11 cellular contexts compared by ENCODE assay signal in genomic region chr15:64653757-64654156, GRCh38.
DNase-seq lines count a peak whose midpoint lies in the region; ATAC-seq and TF ChIP-seq lines count a peak whose summit lies in the region.
"Had no signal": no experiment of that assay in that cellular context is flagged by ENCODE, and none has a peak within 500 bp of the region (broad histone marks: within the 10 kb centered on the region; RNA-seq: fewer than 3 reads in every experiment).

No MANE protein-coding gene starts in this region.

- no peaks in the 10 kb centered on the region for H3K9me2 ChIP-seq in PC-3 (replicated peaks; ENCODE audit: low read length)

- TF ChIP-seq CTCF in left ventricle myocardium inferior (IDR thresholded peaks at IDR 0.05; ENCODE audit: borderline replicate concordance) (peak; percentile 50), right atrium auricular region (IDR thresholded peaks at IDR 0.05) (peak in 1 of 2 donors; percentile 61), PC-3 (conservative IDR thresholded peaks at IDR 0.05; ENCODE audit: low read depth, low read length) (peak; percentile 30), upper lobe of right lung (IDR thresholded peaks at IDR 0.05) (peak; percentile 42)

- POLR2A ChIA-PET in PC-3 (lab: Charles Lee; ENCODE audit: unreplicated experiment), result no interaction called here

- H3K4me1 ChIP-seq in left ventricle myocardium inferior (peaks cover 9% of the 10 kb centered on the region), right atrium auricular region (no peaks in the 10 kb centered on the region), PC-3 (ENCODE audit: insufficient read depth, low read length) (no peaks in the 10 kb centered on the region; the same call in 1 of the 2 replicates), upper lobe of right lung (peaks cover 27% of the 10 kb centered on the region), SJCRH30 (no peaks in the 10 kb centered on the region)

- H3K9ac ChIP-seq in PC-3 (ENCODE audit: low read length), result no peak overlapping the region

- ATAC-seq in PC-3, result no peak
- ATAC-seq in upper lobe of right lung, result no peak

- H3K79me2 ChIP-seq in PC-3 (ENCODE audit: low read length), result no peaks in the 10 kb centered on the region

- BruUV-seq in PC-3 (replicated peaks; lab: Mats Ljungman, UMichigan), result no TSS peak

- H4K20me1 ChIP-seq in PC-3 (ENCODE audit: low read length), result no peaks in the 10 kb centered on the region

- intact Hi-C loops in left ventricle myocardium inferior (cut with micrococcal nuclease), result no loop called here
- intact Hi-C loops in PC-3 (cut with micrococcal nuclease), result loop anchor here (10.0 kb wide), 1 partner anchor 229 kb away; no protein-coding TSS in a partner anchor
- intact Hi-C loops in upper lobe of right lung (cut with DNase I), result no loop called here

- no peak overlapping the region for H3K4me3 ChIP-seq in left ventricle myocardium inferior
- H3K4me3 ChIP-seq in right atrium auricular region, result no peak overlapping the region
- no peak overlapping the region for H3K4me3 ChIP-seq in PC-3 (ENCODE audit: low read length)
- H3K4me3 ChIP-seq in upper lobe of right lung, result no peak overlapping the region
- no peak overlapping the region for H3K4me3 ChIP-seq in SJCRH30

- H3K4me2 ChIP-seq in PC-3 (ENCODE audit: low read length), result no peak overlapping the region

- H3K36me3 ChIP-seq in left ventricle myocardium inferior (no peaks in the 10 kb centered on the region), right atrium auricular region (no peaks in the 10 kb centered on the region), PC-3 (ENCODE audit: low read depth, low read length) (no peaks in the 10 kb centered on the region), upper lobe of right lung (no peaks in the 10 kb centered on the region), SJCRH30 (no peaks in the 10 kb centered on the region)

- H2AFZ ChIP-seq in PC-3 (ENCODE audit: low read length), result no peak overlapping the region

- CTCF ChIA-PET in PC-3 (lab: Charles Lee), result interaction anchor here (0.6 kb wide), 1 partner anchor 149 kb away, joined by 3 read pairs; no protein-coding TSS in a partner anchor

- H3K27me3 ChIP-seq in left ventricle myocardium inferior (ENCODE audit: low read depth) (no peaks in the 10 kb centered on the region), right atrium auricular region (no peaks in the 10 kb centered on the region), PC-3 (ENCODE audit: low read length) (no peaks in the 10 kb centered on the region), upper lobe of right lung (no peaks in the 10 kb centered on the region), SJCRH30 (no peaks in the 10 kb centered on the region)

- DNase-seq in left ventricle myocardium inferior (no peak), right atrium auricular region (ENCODE audit: low spot score) (no peak), PC-3 (peak; percentile 16), fibroblast of the conjunctiva (ENCODE audit: low read depth) (peak; percentile 14), upper lobe of right lung (no peak), G401 (ENCODE audit: low spot score) (no peak), SJCRH30 (no peak), T-helper 1 cell (no peak)
- DNase-seq: activated naive CD8-positive, alpha-beta T cell treated with anti-CD3 and anti-CD28 coated beads, Interleukin-2, amount 10 ng/mL, durations not matched to agents 7 days and 5 days; EL; SIG-M5 had no signal

- no peaks in the 10 kb centered on the region for H3F3A ChIP-seq in PC-3 (ENCODE audit: low read length, unreplicated experiment)

- in situ Hi-C loops in G401 (cut with HindIII; ENCODE audit: low sequenced_read_pairs), result no loop called here

- no peak overlapping the region for H3K27ac ChIP-seq in left ventricle myocardium inferior (replicated peaks)
- no peak overlapping the region for H3K27ac ChIP-seq in right atrium auricular region
- H3K27ac ChIP-seq in PC-3 (ENCODE audit: low read length), result no peak overlapping the region
- H3K27ac ChIP-seq in upper lobe of right lung, result no peak overlapping the region
- H3K27ac ChIP-seq in SJCRH30, result no peak overlapping the region

- H3K9me3 ChIP-seq in left ventricle myocardium inferior (replicated peaks) (no peaks in the 10 kb centered on the region), right atrium auricular region (no peaks in the 10 kb centered on the region), PC-3 (ENCODE audit: low read length) (no peaks in the 10 kb centered on the region), upper lobe of right lung (no peaks in the 10 kb centered on the region), SJCRH30 (replicated peaks) (no peaks in the 10 kb centered on the region)

Comparison
In these comparisons a context has a peak if more than half of its experiments do, and no peak if none do; other contexts are left out.
1. DNase-seq: peak in PC-3 (single experiment) and fibroblast of the conjunctiva (single experiment); none in left ventricle myocardium inferior (single experiment), right atrium auricular region (single experiment), upper lobe of right lung (single experiment), G401 (single experiment), SJCRH30 (0 of 2) and T-helper 1 cell (0 of 5).